ENCODE assay signal across 22 cellular contexts in the genomic region with DNA sequence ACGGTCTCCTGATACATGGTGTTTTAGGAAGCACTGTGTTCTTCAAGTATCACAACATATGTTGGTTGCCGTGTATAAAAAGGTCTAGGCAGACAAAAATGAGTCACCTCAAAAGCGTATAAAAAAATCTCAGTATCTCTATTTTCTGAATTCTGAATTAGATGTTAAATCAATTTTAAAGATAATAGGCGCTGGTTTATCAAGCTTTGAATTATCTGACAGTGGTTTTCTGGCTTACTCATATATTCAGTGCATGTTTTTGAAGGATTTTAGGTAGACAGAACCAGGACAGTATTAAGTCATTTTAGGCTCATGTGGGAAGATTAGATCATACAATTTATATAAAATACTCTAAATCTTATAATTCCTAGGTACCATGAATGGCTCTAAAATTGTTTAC.
"Had no signal": no experiment of that assay in that cellular context is flagged by ENCODE, and none has a peak within 500 bp of the region (broad histone marks: within the 10 kb centered on the region; RNA-seq: fewer than 3 reads in every experiment).

No MANE protein-coding gene starts in this region.

- H2AFZ ChIP-seq: hepatocyte had no signal

- H3K79me2 ChIP-seq: hepatocyte had no signal

- H3K27me3 Mint-ChIP-seq: dendritic cell treated with granulocyte-macrophage colony-stimulating factor and Interleukin-4, amounts not matched to agents 40 ng/mL and 50 ng/mL, for 4 days; naive thymus-derived CD4-positive, alpha-beta T cell had no signal

- H3K4me3 ChIP-seq: colonic mucosa, esophagus muscularis mucosa, gastroesophageal sphincter, heart left ventricle, hepatocyte, left lung, lower lobe of right lung had no signal

- H3K4me1 Mint-ChIP-seq: immature natural killer cell; naive thymus-derived CD4-positive, alpha-beta T cell had no signal

- H3K9me3 Mint-ChIP-seq: dendritic cell treated with granulocyte-macrophage colony-stimulating factor and Interleukin-4, amounts not matched to agents 40 ng/mL and 50 ng/mL, for 4 days had no signal

- H3K4me1 ChIP-seq: colonic mucosa, esophagus muscularis mucosa, gastroesophageal sphincter, heart left ventricle, left lung, lower lobe of right lung had no signal

- H3K9me3 ChIP-seq: colonic mucosa, esophagus muscularis mucosa, gastroesophageal sphincter, heart left ventricle, left lung, lower lobe of right lung had no signal

- H3K36me3 ChIP-seq: colonic mucosa, esophagus muscularis mucosa, gastroesophageal sphincter, heart left ventricle, left lung had no signal

- H3K27me3 ChIP-seq: colonic mucosa, esophagus muscularis mucosa, foreskin keratinocyte, gastroesophageal sphincter, heart left ventricle, hepatocyte, left lung had no signal

- H3K4me2 ChIP-seq: hepatocyte had no signal

- H3K27ac ChIP-seq: colonic mucosa, esophagus muscularis mucosa, foreskin keratinocyte, gastroesophageal sphincter, heart left ventricle, hepatocyte, left lung, lower lobe of right lung had no signal

- DNase-seq: colonic mucosa; cortex of kidney; effector CD4-positive, alpha-beta T cell; effector memory CD4-positive, alpha-beta T cell; foreskin keratinocyte; heart left ventricle; hypothalamus; immature natural killer cell; islet precursor cell; kidney; kidney glomerular epithelial cell; left colon; left lung; left ventricle myocardium superior; lower lobe of right lung; mesenchymal stem cell; naive thymus-derived CD4-positive, alpha-beta T cell had no signal

- ATAC-seq: foreskin keratinocyte; gastroesophageal sphincter; heart left ventricle; left colon; left lung; left ventricle myocardium superior; lower lobe of right lung; naive thymus-derived CD4-positive, alpha-beta T cell had no signal

- H3K4me3 Mint-ChIP-seq: dendritic cell treated with granulocyte-macrophage colony-stimulating factor and Interleukin-4, amounts not matched to agents 40 ng/mL and 50 ng/mL, for 4 days; immature natural killer cell; mesothelial cell of epicardium; naive thymus-derived CD4-positive, alpha-beta T cell had no signal

- H3K27ac Mint-ChIP-seq: dendritic cell treated with granulocyte-macrophage colony-stimulating factor and Interleukin-4, amounts not matched to agents 40 ng/mL and 50 ng/mL, for 4 days; immature natural killer cell; mesothelial cell of epicardium; naive thymus-derived CD4-positive, alpha-beta T cell had no signal
